1 cellular context compared by ENCODE assay signal in genomic region chr16:16006650-16007049, GRCh38.
TF ChIP-seq lines count a peak whose summit lies in the region.

No MANE protein-coding gene starts in this region.

TF ChIP-seq in GM23338, 12 proteins besides CTCF, POLR2A, EP300 and RAD21 (continued from another document):
- TF ChIP-seq ZNF462 (CRISPR knock-in tag; IDR thresholded peaks at IDR 0.05) = no peak
- TF ChIP-seq POLR2AphosphoS5 (IDR thresholded peaks at IDR 0.05; ENCODE audit: low read depth) = no peak
- TF ChIP-seq CREB1 (CRISPR knock-in tag; IDR thresholded peaks at IDR 0.05; ENCODE audit: low read depth) = no peak
- no peak for TF ChIP-seq JUNB (IDR thresholded peaks at IDR 0.05; ENCODE audit: unreplicated experiment)
- no peak for TF ChIP-seq EZH2phosphoT487 (IDR thresholded peaks at IDR 0.05; ENCODE audit: unreplicated experiment)
- no peak for TF ChIP-seq NANOG (IDR thresholded peaks at IDR 0.05; ENCODE audit: borderline replicate concordance)
- no peak for TF ChIP-seq REST (IDR thresholded peaks at IDR 0.05; ENCODE audit: unreplicated experiment)
- TF ChIP-seq STAT1 (IDR thresholded peaks at IDR 0.05; ENCODE audit: unreplicated experiment) = no peak
